14 cellular contexts compared by ENCODE assay signal in genomic region chr16:70760221-70760620, GRCh38. TPM values are rescaled to one million over a fixed set of nuclear protein-coding genes. Genes with fewer than 3 reads are reported as not detected.
DNase-seq lines count a peak whose midpoint lies in the region; ATAC-seq, FAIRE-seq and TF ChIP-seq lines count a peak whose summit lies in the region.
"Had no signal": no experiment of that assay in that cellular context is flagged by ENCODE, and none has a peak within 500 bp of the region (broad histone marks: within the 10 kb centered on the region; RNA-seq: fewer than 3 reads in every experiment).

No MANE protein-coding gene starts in this region.

- H3K36me3 ChIP-seq in mucosa of rectum (ENCODE audit: control insufficient read depth in 2 of 2, insufficient read depth in 2 of 2, low read length in 2 of 2) = peaks cover 12 to 49% of the 10 kb centered on the region in 2 donors
- peaks cover 0 to 71% (median 0%) of the 10 kb centered on the region in 3 donors for H3K36me3 ChIP-seq in Peyer's patch

- ATAC-seq in A549 (0 out of 6 replicates have a peak, but pooled peaks of 1 of the 2 experiments have one; percentile 3), HG03135 (IDR thresholded peaks at IDR 0.05; ENCODE audit: unreplicated experiment) (no peak)

- TF ChIP-seq RAD21 in A549 (conservative IDR thresholded peaks at IDR 0.05 in 1 of 2, IDR thresholded peaks at IDR 0.05 in 1 of 2) = no peak

- H3K27ac ChIP-seq in A549 = peak overlapping the region; percentile 80 to 88
- peak overlapping the region; percentile 92 for H3K27ac ChIP-seq in caudate nucleus (ENCODE audit: low read depth, low read length)
- peak overlapping the region; percentile 58 to 66 for H3K27ac ChIP-seq in mucosa of rectum (ENCODE audit: low read depth in 2 of 2, low read length in 2 of 2)
- peak overlapping the region in 2 of 4 donors; percentile 52 to 66 for H3K27ac ChIP-seq in Peyer's patch

- H3K9ac ChIP-seq in mucosa of rectum (ENCODE audit: low read depth in 1 of 2, low read length in 2 of 2) = no peak overlapping the region

- H3K4me2 ChIP-seq in A549 = peak overlapping the region; percentile 79

- WGBS in A549 (ENCODE audit: missing lambda C conversion rate) = 76% methylated on average over 3 of the region's 3 CpGs

- CTCF ChIA-PET in A549 (lab: Yijun Ruan, JAX) = interaction anchor here (1.1 to 7.8 kb wide), 6 partner anchors 10 to 105 kb away, joined by 3 to 112 read pairs (median 5); no protein-coding TSS in a partner anchor

- H3K9me3 ChIP-seq in A549 = no peaks in the 10 kb centered on the region
- no peaks in the 10 kb centered on the region for H3K9me3 ChIP-seq in mucosa of rectum (ENCODE audit: control insufficient read depth in 2 of 2, low read length in 2 of 2)
- no peaks in the 10 kb centered on the region for H3K9me3 ChIP-seq in Peyer's patch

- TF ChIP-seq POLR2A in A549 (IDR thresholded peaks at IDR 0.05; ENCODE audit: low read length) (no peak), Peyer's patch (IDR thresholded peaks at IDR 0.05) (no peak)

- POLR2A ChIA-PET in A549 (lab: Yijun Ruan, JAX) = no interaction called here

- TF ChIP-seq EP300 in A549 (IDR thresholded peaks at IDR 0.05) = no peak

- no peaks in the 10 kb centered on the region for H3K27me3 ChIP-seq in mucosa of rectum (ENCODE audit: control insufficient read depth in 2 of 2, insufficient read depth in 2 of 2, low read length in 2 of 2)
- H3K27me3 ChIP-seq in Peyer's patch = no peaks in the 10 kb centered on the region

- no peak for DNase-seq in A549 (ENCODE audit: low read depth in 1 of 2, low spot score in 1 of 2)
- no peak for DNase-seq in HTR-8/SVneo (ENCODE audit: insufficient read length, low spot score)
- no peak for DNase-seq in caudate nucleus (lab: John Stamatoyannopoulos, UW)
- DNase-seq in NCI-H1417 (lab: John Stamatoyannopoulos, UW) = no peak
- DNase-seq in DMS153 (lab: John Stamatoyannopoulos, UW) = no peak
- DNase-seq in Peyer's patch = no peak
- DNase-seq: activated CD4-positive, alpha-beta T cell treated with anti-CD3 and anti-CD28 coated beads for 4 hours; activated gamma-delta T cell; central memory CD4-positive, alpha-beta T cell; DMS79 treated with DMSO at 0.1 percent for 48 hours; NCI-H2227 treated with DMSO at 0.1 percent for 48 hours had no signal

- TF ChIP-seq CTCF in A549 (IDR thresholded peaks at IDR 0.05) (no peak), Peyer's patch (IDR thresholded peaks at IDR 0.05) (no peak)

- H3K4me1 ChIP-seq in A549 (peaks cover 28% of the 10 kb centered on the region), mucosa of rectum (ENCODE audit: control insufficient read depth in 2 of 2, insufficient read depth in 2 of 2, low read length in 2 of 2) (peaks cover 2 to 13% of the 10 kb centered on the region in 2 donors), Peyer's patch (peaks cover 0 to 10% (median 0%) of the 10 kb centered on the region in 4 donors)

- FAIRE-seq in A549 (lab: Jason Lieb, UNC) (no peak), HTR-8/SVneo (lab: Jason Lieb, UNC) (peak; percentile 36)
- FAIRE-seq: GM19239 had no signal

- no peak overlapping the region for H3K4me3 ChIP-seq in A549
- no peak overlapping the region for H3K4me3 ChIP-seq in mucosa of rectum (ENCODE audit: low read length in 2 of 2)
- no peak overlapping the region for H3K4me3 ChIP-seq in Peyer's patch

TF ChIP-seq in A549, 52 proteins besides CTCF, POLR2A, EP300 and RAD21:
- TF ChIP-seq RFX5 (IDR thresholded peaks at IDR 0.05) = no peak
- TF ChIP-seq GATA3 (IDR thresholded peaks at IDR 0.05; ENCODE audit: borderline replicate concordance) = no peak
- TF ChIP-seq BHLHE40 (IDR thresholded peaks at IDR 0.05; ENCODE audit: low read depth, low read length) = no peak
- TF ChIP-seq TFCP2L1 (CRISPR knock-in tag; IDR thresholded peaks at IDR 0.05) = no peak
- TF ChIP-seq KDM1A (IDR thresholded peaks at IDR 0.05; ENCODE audit: low read depth) = no peak
- no peak for TF ChIP-seq PHF8 (IDR thresholded peaks at IDR 0.05; ENCODE audit: borderline replicate concordance, low read depth)
- no peak for TF ChIP-seq MAZ (IDR thresholded peaks at IDR 0.05; ENCODE audit: borderline replicate concordance, low read depth, low read length)
- no peak for TF ChIP-seq NR3C1 (IDR thresholded peaks at IDR 0.05)
- TF ChIP-seq PBX3 (IDR thresholded peaks at IDR 0.05) = no peak
- no peak for TF ChIP-seq MYC (IDR thresholded peaks at IDR 0.05; ENCODE audit: borderline replicate concordance, low read length)
- no peak for TF ChIP-seq HDAC2 (IDR thresholded peaks at IDR 0.05)
- TF ChIP-seq ESRRA (IDR thresholded peaks at IDR 0.05; ENCODE audit: borderline replicate concordance, low read length) = no peak
- TF ChIP-seq, protein P1, sequence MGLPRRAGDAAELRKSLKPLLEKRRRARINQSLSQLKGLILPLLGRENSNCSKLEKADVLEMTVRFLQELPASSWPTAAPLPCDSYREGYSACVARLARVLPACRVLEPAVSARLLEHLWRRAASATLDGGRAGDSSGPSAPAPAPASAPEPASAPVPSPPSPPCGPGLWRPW (IDR thresholded peaks at IDR 0.05) = no peak
- TF ChIP-seq ATOH8 (CRISPR knock-in tag; IDR thresholded peaks at IDR 0.05; ENCODE audit: low read depth) = no peak
- TF ChIP-seq NFE2L2 (conservative IDR thresholded peaks at IDR 0.05; ENCODE audit: low read length) = no peak
- TF ChIP-seq ZC3H11A (IDR thresholded peaks at IDR 0.05) = no peak
- TF ChIP-seq HEYL (CRISPR knock-in tag; IDR thresholded peaks at IDR 0.05) = no peak
- no peak for TF ChIP-seq JUN (IDR thresholded peaks at IDR 0.05)

RNA-seq across cellular contexts. Expression of gene VAC14, which starts 40.7 kb away (rescaled TPM):
- polyA plus RNA-seq in A549 (2011; rRNA removed) (27.0 and 32.0 TPM in 2 replicates), A549 (2017; fragmentation: RNase III; extraction: RNeasy Plus Mini Kit Qiagen cat#74134 plus additional on column Dnase treatment) (22.7 to 25.3 TPM (median 23.5 TPM) in 3 replicates)
- polyA plus RNA-seq in A549 (2012; cell fraction: cytosol; rRNA removed) = 37.8 and 46.7 TPM in 2 replicates
- polyA plus RNA-seq in A549 (2012; cell fraction: nucleus; rRNA removed) = 56.9 and 76.5 TPM in 2 replicates
- 51.8 and 54.6 TPM in 2 replicates for polyA minus RNA-seq in A549 (2011; rRNA and poly(A)+ RNA removed)
- 100 to 1,000 TPM in 1 of 4 donors, 10 to 100 TPM in 3; 44.0 to 106 (median 64.5) TPM for total RNA-seq in Peyer's patch
